27 cellular contexts compared by ENCODE assay signal in the genomic region with DNA sequence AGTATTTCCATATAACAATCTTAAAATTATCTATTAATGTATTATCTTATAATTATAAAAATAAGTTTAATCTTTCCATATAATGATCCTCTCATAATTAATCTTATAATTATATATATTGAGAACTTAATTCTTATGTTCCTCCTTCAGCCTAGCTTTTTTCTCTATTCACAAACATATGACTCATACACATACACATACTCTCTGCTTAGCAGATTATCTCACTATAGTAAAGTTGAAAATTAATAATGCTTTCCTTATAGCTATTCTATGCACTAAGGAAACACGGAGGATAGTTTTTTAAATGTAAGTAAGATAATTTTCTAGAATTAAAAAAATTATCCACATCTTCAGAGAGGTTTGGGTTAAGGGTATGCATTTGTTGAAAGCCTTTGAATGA. TPM values are rescaled to one million over a fixed set of nuclear protein-coding genes. Genes with fewer than 3 reads are reported as not detected.
DNase-seq lines count a peak whose midpoint lies in the region; ATAC-seq, FAIRE-seq and TF ChIP-seq lines count a peak whose summit lies in the region.
"Had no signal": no experiment of that assay in that cellular context is flagged by ENCODE, and none has a peak within 500 bp of the region (broad histone marks: within the 10 kb centered on the region; RNA-seq: fewer than 3 reads in every experiment).

No MANE protein-coding gene starts in this region.

- ATAC-seq in GM18868 (IDR thresholded peaks at IDR 0.05; ENCODE audit: unreplicated experiment) (peak; percentile 44), HG02885 (IDR thresholded peaks at IDR 0.05; ENCODE audit: poor library complexity, unreplicated experiment) (peak; percentile 26), gastrocnemius medialis (no peak), HG02759 (IDR thresholded peaks at IDR 0.05; ENCODE audit: unreplicated experiment) (no peak)
- ATAC-seq: activated CD8-positive, alpha-beta T cell treated with anti-CD3 and anti-CD28 coated beads for 36 hours; body of pancreas; GM23338; right cardiac atrium had no signal

- no peak for TF ChIP-seq CTCF in gastrocnemius medialis (IDR thresholded peaks at IDR 0.05 in 4 of 5, conservative IDR thresholded peaks at IDR 0.05 in 1 of 5)

- H3K9me3 ChIP-seq in gastrocnemius medialis, result no peaks in the 10 kb centered on the region
- H3K9me3 ChIP-seq: BE2C, body of pancreas, esophagus squamous epithelium, neutrophil, uterus had no signal

- H3K27ac ChIP-seq in gastrocnemius medialis, result no peak overlapping the region
- H3K27ac ChIP-seq: body of pancreas, esophagus squamous epithelium, neutrophil, uterus had no signal

- H3K27me3 ChIP-seq in gastrocnemius medialis, result no peaks in the 10 kb centered on the region
- H3K27me3 ChIP-seq: BE2C, body of pancreas, esophagus squamous epithelium, neutrophil, uterus had no signal

- no peak overlapping the region for H3K4me3 ChIP-seq in gastrocnemius medialis
- H3K4me3 ChIP-seq: body of pancreas, esophagus squamous epithelium, GM23338, uterus had no signal

- TF ChIP-seq POLR2A in gastrocnemius medialis (IDR thresholded peaks at IDR 0.05), result no peak

- FAIRE-seq in RCC 7860 (lab: Jason Lieb, UNC) (peak; percentile 66), islet of Langerhans (lab: Jason Lieb, UNC) (peak; percentile 51)
- FAIRE-seq: GM12892 had no signal

- DNase-seq in RCC 7860 (ENCODE audit: low spot score) (no peak), gastrocnemius medialis (no peak)
- DNase-seq in activated CD8-positive, alpha-beta memory T cell treated with anti-CD3 and anti-CD28 coated beads for 24 hours, result no peak
- DNase-seq: activated CD8-positive, alpha-beta T cell treated with anti-CD3 and anti-CD28 coated beads for 36 hours; activated naive CD4-positive, alpha-beta T cell treated with anti-CD3 and anti-CD28 coated beads, Interleukin-2, amount 50 U/mL, for 16 hours; BE2C; body of pancreas; CD8-positive, alpha-beta memory T cell; esophagus squamous epithelium; foreskin melanocyte; HFFc6; NCI-H1092; NCI-H187 treated with DMSO at 0.1 percent for 48 hours; NCI-H524 treated with DMSO at 0.1 percent for 48 hours; posterior cingulate gyrus; right cardiac atrium; SHP77; stimulated activated CD4-positive, alpha-beta T cell treated with anti-CD3 and anti-CD28 coated beads, Interleukin-1b, Interleukin-23, amount 100 ng/mL, for 48 hours; SW 1271; uterus had no signal

- H3K36me3 ChIP-seq in gastrocnemius medialis, result no peaks in the 10 kb centered on the region
- H3K36me3 ChIP-seq: BE2C, esophagus squamous epithelium, neutrophil had no signal

- in situ Hi-C loops in gastrocnemius medialis (cut with MboI; ENCODE audit: low sequenced_read_pairs in 4 of 4), result no loop called here

- intact Hi-C loops in gastrocnemius medialis (cut with DNase I; ENCODE audit: low total_unique reads), result no loop called here

- H3K4me1 ChIP-seq in gastrocnemius medialis, result no peaks in the 10 kb centered on the region
- H3K4me1 ChIP-seq: esophagus squamous epithelium had no signal

RNA-seq across cellular contexts. Expression of a gene that starts 47.7 kb away (rescaled TPM):
- total RNA-seq in gastrocnemius medialis, result under 1 TPM; 0.31 to 0.90 (median 0.56) TPM
- total RNA-seq: activated CD8-positive, alpha-beta T cell treated with anti-CD3 and anti-CD28 coated beads for 36 hours; HFFc6 had no signal

Comparison
In these comparisons a context has a peak if more than half of its experiments do, and no peak if none do; other contexts are left out.
1. ATAC-seq: peak in GM18868 (single experiment) and HG02885 (single experiment); none in gastrocnemius medialis (0 of 2) and HG02759 (single experiment).